ENCODE assay signal across 7 cellular contexts in genomic region chr1:150696590-150696989, GRCh38. TPM values are rescaled to one million over a fixed set of nuclear protein-coding genes. Genes with fewer than 3 reads are reported as not detected.
DNase-seq lines count a peak whose midpoint lies in the region; ATAC-seq and TF ChIP-seq lines count a peak whose summit lies in the region.

No MANE protein-coding gene starts in this region.

- no peaks in the 10 kb centered on the region for H4K20me1 ChIP-seq in OCI-LY7 (ENCODE audit: insufficient read depth, low read length)

- intact Hi-C loops in OCI-LY7 (cut with micrococcal nuclease; ENCODE audit: unreplicated experiment) = loop anchor here (2.0 kb wide), 1 partner anchor 136 kb away; no protein-coding TSS in a partner anchor

- no peaks in the 10 kb centered on the region for H3K9me3 ChIP-seq in OCI-LY7 (ENCODE audit: low read length)
- no peaks in the 10 kb centered on the region for H3K9me3 ChIP-seq in neuron (ENCODE audit: low read length)

- H3K4me3 Mint-ChIP-seq in endothelial cell (ENCODE audit: unreplicated experiment) = peak overlapping the region; percentile 99

- H3K27me3 Mint-ChIP-seq in endothelial cell (ENCODE audit: unreplicated experiment) = peaks cover 3% of the 10 kb centered on the region

- BruUV-seq in OCI-LY7 (replicated peaks; lab: Mats Ljungman, UMichigan) = no TSS peak

- H2AFZ ChIP-seq in OCI-LY7 (ENCODE audit: low read length) (peak overlapping the region; percentile 77; the same call in 1 of the 2 replicates), neuron (ENCODE audit: low read depth, low read length) (no peak overlapping the region)

- CTCF ChIA-PET in OCI-LY7 (lab: Charles Lee; ENCODE audit: unreplicated experiment) = interaction anchor here (0.5 to 0.6 kb wide), 2 partner anchors 42 to 87 kb away, joined by 3 read pairs; no protein-coding TSS in a partner anchor

- H3K4me1 Mint-ChIP-seq in endothelial cell (ENCODE audit: unreplicated experiment) = peaks cover 14% of the 10 kb centered on the region

- POLR2A ChIA-PET in OCI-LY7 (lab: Charles Lee) = interaction anchor here (0.8 to 1.9 kb wide), 13 partner anchors 9 to 460 kb away, joined by 3 to 18 read pairs (median 4); partner anchors contain the start of genes CTSS, MCL1 and TNFAIP8L2

- H3K27me3 ChIP-seq in neuron (ENCODE audit: insufficient read depth, low read length) = peaks cover 2% of the 10 kb centered on the region

- no peaks in the 10 kb centered on the region for H3K9me3 Mint-ChIP-seq in endothelial cell (ENCODE audit: unreplicated experiment)

- H3K4me1 ChIP-seq in OCI-LY7 (ENCODE audit: insufficient read depth, low read length, poor library complexity, severe bottlenecking) = peaks cover 19% of the 10 kb centered on the region
- peaks cover 11% of the 10 kb centered on the region for H3K4me1 ChIP-seq in neuron (ENCODE audit: insufficient read depth, low read length)

- H3K36me3 ChIP-seq in OCI-LY7 (ENCODE audit: insufficient read depth, low read length) (peaks cover 32% of the 10 kb centered on the region), neuron (ENCODE audit: insufficient read depth, low read length) (peaks cover 22% of the 10 kb centered on the region)

- no peak for TF ChIP-seq CTCF in GM12875 (IDR thresholded peaks at IDR 0.05; ENCODE audit: borderline replicate concordance, insufficient read depth, low read depth, low read length)
- no peak for TF ChIP-seq CTCF in OCI-LY7 (conservative IDR thresholded peaks at IDR 0.05; ENCODE audit: low read length)
- no peak for TF ChIP-seq CTCF in endothelial cell (IDR thresholded peaks at IDR 0.05; ENCODE audit: unreplicated experiment)
- TF ChIP-seq CTCF in GM20000 (IDR thresholded peaks at IDR 0.05; ENCODE audit: extremely low read depth, missing control alignments) = no peak

- ATAC-seq in GM18520 (IDR thresholded peaks at IDR 0.05; ENCODE audit: unreplicated experiment) = no peak

- H3K27ac ChIP-seq in OCI-LY7 (ENCODE audit: low read depth, low read length, poor library complexity, severe bottlenecking) = peak overlapping the region; percentile 27

- peaks cover 29% of the 10 kb centered on the region for H3K79me2 ChIP-seq in OCI-LY7 (ENCODE audit: insufficient read depth, low read depth, low read length)

- peak overlapping the region; percentile 100 for H3K27ac Mint-ChIP-seq in endothelial cell (ENCODE audit: unreplicated experiment)

- H3K4me3 ChIP-seq in GM12875 (ENCODE audit: low read depth, low read length) (peak overlapping the region; percentile 59), OCI-LY7 (ENCODE audit: low read depth, low read length, poor library complexity, severe bottlenecking) (peak overlapping the region; percentile 81), neuron (ENCODE audit: low read length) (peak overlapping the region; percentile 96)

- DNase-seq in OCI-LY7 (ENCODE audit: low spot score) (no peak), endothelial cell (ENCODE audit: low spot score) (no peak), GM20000 (ENCODE audit: low spot score) (no peak)
- no peak for DNase-seq in effector CD8-positive, alpha-beta T cell (lab: John Stamatoyannopoulos, UW)

- H3K4me2 ChIP-seq in OCI-LY7 (ENCODE audit: low read length) = peak overlapping the region; percentile 82

- H3K9me2 ChIP-seq in OCI-LY7 (ENCODE audit: insufficient read depth, low read length) = no peaks in the 10 kb centered on the region

- H3K36me3 Mint-ChIP-seq in endothelial cell (ENCODE audit: low read depth, unreplicated experiment) = peaks cover under 1% of the 10 kb centered on the region

RNA-seq across cellular contexts. Expression of gene GOLPH3L, which starts 0.4 kb away (rescaled TPM):
- total RNA-seq in OCI-LY7 (2014; rRNA removed; shearing (Covaris generic)) = 6.2 and 13.2 TPM in 2 replicates
- 28.4 and 29.0 TPM in 2 replicates for total RNA-seq in OCI-LY7 (2022)
- 21.5 TPM for total RNA-seq in endothelial cell (ENCODE audit: unreplicated experiment)

RNA-seq across cellular contexts. Expression of gene HORMAD1, which starts 24.1 kb away (rescaled TPM):
- total RNA-seq in OCI-LY7 (2014; rRNA removed; shearing (Covaris generic)) = not detected in 2 replicates
- total RNA-seq in OCI-LY7 (2022) (0.22 and 0.89 TPM in 2 replicates), endothelial cell (ENCODE audit: unreplicated experiment) (not detected)
